ENCODE assay signal across 8 cellular contexts in the genomic region with DNA sequence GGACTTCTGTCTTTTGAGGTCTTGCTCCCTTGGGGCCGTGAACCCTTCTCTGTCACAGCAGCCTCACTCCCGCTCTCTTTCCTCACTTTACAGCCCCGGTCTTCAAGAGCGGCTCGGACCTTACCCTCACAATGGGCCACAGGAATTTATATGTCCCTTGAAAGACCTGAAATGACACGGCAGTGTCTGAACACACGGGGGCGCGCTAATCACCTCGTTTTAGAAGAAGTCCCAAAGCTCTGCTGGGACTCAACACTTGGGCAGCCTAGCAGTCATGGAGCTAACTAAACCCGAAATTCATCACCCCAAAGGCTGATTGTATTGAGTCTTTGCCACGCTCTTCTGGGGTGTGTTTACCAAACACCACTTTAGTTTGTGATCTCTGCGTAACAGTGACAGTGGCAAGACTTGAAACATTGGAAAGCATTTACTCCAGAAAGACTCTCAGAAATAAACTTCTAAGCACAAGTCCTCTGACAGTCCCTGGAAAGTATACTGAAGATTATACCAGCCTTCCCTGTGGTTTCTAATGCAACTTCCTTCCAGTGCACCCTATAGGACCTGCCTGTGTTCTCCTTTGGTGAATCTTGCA. TPM values are rescaled to one million over a fixed set of nuclear protein-coding genes. Genes with fewer than 3 reads are reported as not detected.
DNase-seq lines count a peak whose midpoint lies in the region; ATAC-seq and TF ChIP-seq lines count a peak whose summit lies in the region.

No MANE protein-coding gene starts in this region.

- CTCF ChIA-PET in OCI-LY7 (lab: Charles Lee; ENCODE audit: unreplicated experiment): no interaction called here

- 10% methylated on average over 13 of the region's 13 CpGs for WGBS in right cardiac atrium

- no peak overlapping the region for H2AFZ ChIP-seq in OCI-LY7 (ENCODE audit: low read length)

- POLR2A ChIA-PET in OCI-LY7 (lab: Charles Lee): no interaction called here

- H3K9me2 ChIP-seq in DOHH2 (replicated peaks; ENCODE audit: control insufficient read depth, low read length) (no peaks in the 10 kb centered on the region), OCI-LY7 (ENCODE audit: insufficient read depth, low read length) (no peaks in the 10 kb centered on the region)

- H3K4me1 ChIP-seq in DOHH2 (ENCODE audit: control insufficient read depth, low read length) (no peaks in the 10 kb centered on the region), OCI-LY7 (ENCODE audit: insufficient read depth, low read length, poor library complexity, severe bottlenecking) (no peaks in the 10 kb centered on the region), adipocyte (ENCODE audit: control insufficient read depth, insufficient read depth, low read length) (no peaks in the 10 kb centered on the region), right cardiac atrium (ENCODE audit: control insufficient read depth, insufficient read depth, low read length) (no peaks in the 10 kb centered on the region)

- ATAC-seq in right cardiac atrium (peak; percentile 59 to 63), sciatic nerve (peak; percentile 38), HG03159 (IDR thresholded peaks at IDR 0.05; ENCODE audit: unreplicated experiment) (no peak), GM21381 (IDR thresholded peaks at IDR 0.05; ENCODE audit: unreplicated experiment) (no peak)

- DNase-seq in HFF-Myc (ENCODE audit: extremely low read depth, low read depth): peak; percentile 15
- DNase-seq in OCI-LY7 (ENCODE audit: low spot score): peak; percentile 56
- DNase-seq in adipocyte (ENCODE audit: low read depth): peak; percentile 87
- DNase-seq in right cardiac atrium: peak; percentile 66 to 86 (median 82)
- peak; percentile 80 for DNase-seq in sciatic nerve (ENCODE audit: low spot score)

- no TSS peak for BruUV-seq in OCI-LY7 (replicated peaks; lab: Mats Ljungman, UMichigan)

- no peak overlapping the region for H3K27ac ChIP-seq in DOHH2 (ENCODE audit: low read depth, low read length)
- H3K27ac ChIP-seq in OCI-LY7 (ENCODE audit: low read depth, low read length, poor library complexity, severe bottlenecking): no peak overlapping the region
- H3K27ac ChIP-seq in right cardiac atrium (ENCODE audit: low read length): no peak overlapping the region

- H3F3A ChIP-seq in DOHH2 (ENCODE audit: control insufficient read depth, insufficient read depth): no peaks in the 10 kb centered on the region

- H3K27me3 ChIP-seq in DOHH2 (ENCODE audit: control insufficient read depth, low read length): peaks cover 41% of the 10 kb centered on the region
- H3K27me3 ChIP-seq in adipocyte (replicated peaks; ENCODE audit: control insufficient read depth, insufficient read depth, low read length): peaks cover 17% of the 10 kb centered on the region
- no peaks in the 10 kb centered on the region for H3K27me3 ChIP-seq in right cardiac atrium (ENCODE audit: control insufficient read depth, insufficient read depth)

- H3K4me2 ChIP-seq in DOHH2 (ENCODE audit: low read length) (peak overlapping the region; percentile 39; the same call in 1 of the 2 replicates), OCI-LY7 (ENCODE audit: low read length) (no peak overlapping the region)

- no peak overlapping the region for H3K4me3 ChIP-seq in DOHH2 (ENCODE audit: low read length)
- H3K4me3 ChIP-seq in HFF-Myc (replicated peaks; ENCODE audit: low read depth, low read length): no peak overlapping the region
- H3K4me3 ChIP-seq in OCI-LY7 (ENCODE audit: low read depth, low read length, poor library complexity, severe bottlenecking): no peak overlapping the region
- no peak overlapping the region for H3K4me3 ChIP-seq in adipocyte (ENCODE audit: low read length)
- no peak overlapping the region for H3K4me3 ChIP-seq in right cardiac atrium (ENCODE audit: low read length)

- H3K36me3 ChIP-seq in DOHH2 (ENCODE audit: control insufficient read depth, low read length) (no peaks in the 10 kb centered on the region), OCI-LY7 (ENCODE audit: insufficient read depth, low read length) (no peaks in the 10 kb centered on the region), adipocyte (ENCODE audit: control insufficient read depth, insufficient read depth, low read length, severe bottlenecking) (no peaks in the 10 kb centered on the region)

- H3K9me3 ChIP-seq in DOHH2 (ENCODE audit: control insufficient read depth, insufficient read depth, low read length) (no peaks in the 10 kb centered on the region), OCI-LY7 (ENCODE audit: low read length) (no peaks in the 10 kb centered on the region), adipocyte (ENCODE audit: control insufficient read depth, low read length) (peaks cover 6% of the 10 kb centered on the region), right cardiac atrium (ENCODE audit: control insufficient read depth, low read length) (no peaks in the 10 kb centered on the region)

- intact Hi-C loops in OCI-LY7 (cut with micrococcal nuclease; ENCODE audit: unreplicated experiment): loop anchor here (2.0 kb wide), 1 partner anchor 63 kb away; no protein-coding TSS in a partner anchor
- intact Hi-C loops in right cardiac atrium (cut with DNase I): loop anchor here in 1 of 4 donors (10.0 kb wide), 1 partner anchor 121 kb away; no protein-coding TSS in a partner anchor
- intact Hi-C loops in sciatic nerve (cut with DNase I): no loop called here

- no peak overlapping the region for H3K9ac ChIP-seq in adipocyte (ENCODE audit: low read length)

- peak; percentile 87 for TF ChIP-seq CTCF in DOHH2 (IDR thresholded peaks at IDR 0.05; ENCODE audit: low read depth, low read length, poor library complexity, severe bottlenecking)
- TF ChIP-seq CTCF in HFF-Myc (IDR thresholded peaks at IDR 0.05; ENCODE audit: low read depth, low read length, missing control alignments): peak; percentile 75
- peak; percentile 90 for TF ChIP-seq CTCF in OCI-LY7 (conservative IDR thresholded peaks at IDR 0.05; ENCODE audit: low read length)

- H4K20me1 ChIP-seq in DOHH2 (ENCODE audit: control insufficient read depth, insufficient read depth, low read depth, low read length) (no peaks in the 10 kb centered on the region), OCI-LY7 (ENCODE audit: insufficient read depth, low read length) (no peaks in the 10 kb centered on the region)

- no peaks in the 10 kb centered on the region for H3K79me2 ChIP-seq in DOHH2 (ENCODE audit: control insufficient read depth, low read length)
- H3K79me2 ChIP-seq in OCI-LY7 (ENCODE audit: insufficient read depth, low read depth, low read length): no peaks in the 10 kb centered on the region

RNA-seq across cellular contexts. Expression of gene SERPINA11, which starts 29.0 kb away (rescaled TPM):
- total RNA-seq in OCI-LY7 (2014; rRNA removed; shearing (Covaris generic)): not detected in 2 replicates
- not detected in 2 replicates for total RNA-seq in OCI-LY7 (2022)
- not detected for total RNA-seq in right cardiac atrium
- polyA plus RNA-seq in right cardiac atrium: not detected
- not detected for total RNA-seq in sciatic nerve

RNA-seq across cellular contexts. Expression of gene SERPINA1, which starts 35.2 kb away (rescaled TPM):
- not detected in 2 replicates for total RNA-seq in OCI-LY7 (2014; rRNA removed; shearing (Covaris generic))
- total RNA-seq in OCI-LY7 (2022): not detected in 2 replicates
- total RNA-seq in right cardiac atrium: 10 to 100 TPM in 1 of 4 donors, 1 to 10 TPM in 3; 3.1 to 10.3 (median 8.4) TPM
- polyA plus RNA-seq in right cardiac atrium: 2.0 TPM
- total RNA-seq in sciatic nerve: 28.5 TPM

RNA-seq across cellular contexts. Expression of gene SERPINA9, which starts 52.4 kb away (rescaled TPM):
- total RNA-seq in OCI-LY7 (2014; rRNA removed; shearing (Covaris generic)): not detected in 2 replicates
- total RNA-seq in OCI-LY7 (2022): not detected in 2 replicates
- total RNA-seq in right cardiac atrium: not detected
- not detected for polyA plus RNA-seq in right cardiac atrium
- not detected for total RNA-seq in sciatic nerve

RNA-seq across cellular contexts. Expression of gene SERPINA2, which starts 57.1 kb away (rescaled TPM):
- total RNA-seq in OCI-LY7 (2014; rRNA removed; shearing (Covaris generic)): not detected in 2 replicates
- total RNA-seq in OCI-LY7 (2022): not detected in 2 replicates
- not detected for total RNA-seq in right cardiac atrium
- polyA plus RNA-seq in right cardiac atrium: not detected
- total RNA-seq in sciatic nerve: not detected

Comparison
In these comparisons a context has a peak if more than half of its experiments do, and no peak if none do; other contexts are left out.
1. DNase-seq: peak in every context shown above with its lines; median percentile 87 in adipocyte; 82 in right cardiac atrium; 80 in sciatic nerve; 56 in OCI-LY7; 15 in HFF-Myc.
2. ATAC-seq: peak in right cardiac atrium (2 of 2) and sciatic nerve (single experiment); none in HG03159 (single experiment) and GM21381 (single experiment).
3. RNA of gene SERPINA1, which starts 35.2 kb away (total RNA-seq): 28.5 TPM in sciatic nerve (single experiment) and 3.1 to 10.3 TPM in right cardiac atrium; not detected in OCI-LY7; every median in the first group is over 4 times any median in the second.
4. Peak in every context shown above with its lines, with median percentiles within 50 percentile points of each other: CTCF ChIP-seq.